16 cellular contexts compared by ENCODE assay signal in genomic region chr12:109720152-109720855, GRCh38. TPM values are rescaled to one million over a fixed set of nuclear protein-coding genes. Genes with fewer than 3 reads are reported as not detected.
A peak's percentile ranks its signal among the peaks of the same experiment; 100 is the strongest.
DNase-seq lines count a peak whose midpoint lies in the region; ATAC-seq, FAIRE-seq and TF ChIP-seq lines count a peak whose summit lies in the region.
"Had no signal": no experiment of that assay in that cellular context is flagged by ENCODE, and none has a peak within 500 bp of the region (broad histone marks: within the 10 kb centered on the region; RNA-seq: fewer than 3 reads in every experiment).

No MANE protein-coding gene starts in this region.

- DNase-seq in SHP77 (lab: John Stamatoyannopoulos, UW) = peak; percentile 18 to 70
- no peak for DNase-seq in SHP77 treated with DMSO at 0.1 percent for 48 hours (lab: John Stamatoyannopoulos, UW)
- no peak for DNase-seq in H1 (ENCODE audit: low read depth in 1 of 2, low spot score in 2 of 2)
- DNase-seq in myocyte (ENCODE audit: low read depth) = peak; percentile 72
- no peak for DNase-seq in effector memory CD4-positive, alpha-beta T cell
- no peak for DNase-seq in HAP-1 (ENCODE audit: low spot score in 2 of 2)
- DNase-seq: activated CD4-positive, alpha-beta T cell treated with anti-CD3 and anti-CD28 coated beads, Interleukin-2, amount 50 U/mL, for 1 hour; activated gamma-delta T cell treated with Interleukin-2 at 50 U/mL for 16 hours; naive thymus-derived CD4-positive, alpha-beta T cell; NCI-H1694 treated with DMSO at 0.1 percent for 48 hours; PC-9; stimulated activated CD4-positive, alpha-beta T cell treated with anti-CD3 and anti-CD28 coated beads, Interleukin-15, amount 100 ng/mL, for 24 hours; T-helper 2 cell had no signal

- CTCF ChIA-PET in H1 (lab: Charles Lee; ENCODE audit: partially characterized antibody) = interaction anchor here (0.7 to 7.4 kb wide), 24 partner anchors 8 to 186 kb away, joined by 3 to 64 read pairs (median 4); no protein-coding TSS in a partner anchor

- H2AFZ ChIP-seq in H1 (ENCODE audit: low read length) = no peak overlapping the region
- H2AFZ ChIP-seq: PC-9 had no signal

- H3K9me3 ChIP-seq in H1 (ENCODE audit: insufficient read depth in 2 of 2, low read depth in 1 of 2, low read length in 1 of 2) (no peaks in the 10 kb centered on the region), HAP-1 (no peaks in the 10 kb centered on the region)
- H3K9me3 ChIP-seq in effector memory CD4-positive, alpha-beta T cell (ENCODE audit: control insufficient read depth, low read length) = no peaks in the 10 kb centered on the region
- H3K9me3 ChIP-seq: vagina had no signal

- no peak overlapping the region for H4K8ac ChIP-seq in H1 (ENCODE audit: extremely low read depth, insufficient read depth, low read length)

- no peaks in the 10 kb centered on the region for H3K79me2 ChIP-seq in H1 (ENCODE audit: control insufficient read depth in 1 of 2, insufficient read depth in 2 of 2, low read length in 2 of 2)

- H3K4me3 ChIP-seq in H1 (ENCODE audit: extremely low read depth in 1 of 4, insufficient read depth in 2 of 4, low read depth in 3 of 4, low read length in 4 of 4) (no peak overlapping the region), HAP-1 (no peak overlapping the region)
- no peak overlapping the region for H3K4me3 ChIP-seq in effector memory CD4-positive, alpha-beta T cell (ENCODE audit: insufficient read depth, low read depth, low read length, poor library complexity, severe bottlenecking)
- H3K4me3 ChIP-seq: PC-9, vagina had no signal

- no peak overlapping the region for H3K23ac ChIP-seq in H1 (ENCODE audit: insufficient read length)

- FAIRE-seq in H1 (lab: Jason Lieb, UNC) = no peak

- POLR2A ChIA-PET in H1 (lab: Charles Lee; ENCODE audit: partially characterized antibody) = interaction anchor here (1.2 to 2.0 kb wide), 3 partner anchors 14 to 34 kb away, joined by 3 to 7 read pairs (median 6); no protein-coding TSS in a partner anchor

- no peaks in the 10 kb centered on the region for H3K79me1 ChIP-seq in H1 (ENCODE audit: low read depth, low read length)

- H4K5ac ChIP-seq in H1 (ENCODE audit: insufficient read length, low read depth, low read length) = no peak overlapping the region

- no peak overlapping the region for H3K27ac ChIP-seq in H1 (ENCODE audit: low read depth, low read length)
- no peak overlapping the region for H3K27ac ChIP-seq in effector memory CD4-positive, alpha-beta T cell (ENCODE audit: insufficient read depth, low read length, poor library complexity, severe bottlenecking)
- H3K27ac ChIP-seq: PC-9, vagina had no signal

- no peak for TF ChIP-seq EP300 in H1 (IDR thresholded peaks at IDR 0.05; ENCODE audit: borderline replicate concordance in 1 of 2, low read depth in 2 of 2, low read length in 2 of 2)

- ATAC-seq in GM18873 (IDR thresholded peaks at IDR 0.05; ENCODE audit: low FRiP score, unreplicated experiment) (no peak), GM21825 (IDR thresholded peaks at IDR 0.05; ENCODE audit: unreplicated experiment) (no peak)
- ATAC-seq: naive thymus-derived CD4-positive, alpha-beta T cell had no signal

- H3K4ac ChIP-seq in H1 (replicated peaks; ENCODE audit: insufficient read length, low read depth, low read length) = no peak overlapping the region

- no peak overlapping the region for H3K56ac ChIP-seq in H1 (replicated peaks; ENCODE audit: insufficient read length, low read depth, low read length)

- no peak for TF ChIP-seq RAD21 in H1 (IDR thresholded peaks at IDR 0.05 in 1 of 2, conservative IDR thresholded peaks at IDR 0.05 in 1 of 2; ENCODE audit: low read depth in 2 of 2, low read length in 2 of 2)

- 0 out of 2 replicates have a peak, but pooled peaks cover 2% of the 10 kb centered on the region for H3K23me2 ChIP-seq in H1 (ENCODE audit: low read depth, low read length)

- H2BK5ac ChIP-seq in H1 (ENCODE audit: low read depth, low read length) = no peak overlapping the region; the same call in 1 of the 2 replicates

- no peak for TF ChIP-seq CTCF in H1 (IDR thresholded peaks at IDR 0.05; ENCODE audit: control extremely low read depth in 1 of 3, insufficient read depth in 1 of 3, low read depth in 1 of 3, low read length in 3 of 3)

- H3K18ac ChIP-seq in H1 (ENCODE audit: extremely low read depth, low read length) = no peak overlapping the region; the same call in 1 of the 2 replicates

- H2BK120ac ChIP-seq in H1 (replicated peaks; ENCODE audit: low read depth, low read length) = no peak overlapping the region

- no peak overlapping the region for H3K9ac ChIP-seq in H1 (replicated peaks in 1 of 4; ENCODE audit: extremely low read depth in 1 of 4, low read depth in 3 of 4, low read length in 3 of 4)

- no peak overlapping the region; a peak in 1 of 4 replicates for H3K4me2 ChIP-seq in H1 (ENCODE audit: insufficient read depth in 1 of 2, low read depth in 2 of 2, low read length in 2 of 2)
- H3K4me2 ChIP-seq: PC-9 had no signal

- H3K36me3 ChIP-seq in H1 (ENCODE audit: control insufficient read depth in 2 of 4, insufficient read depth in 4 of 4, low read length in 3 of 4) = no peaks in the 10 kb centered on the region
- no peaks in the 10 kb centered on the region for H3K36me3 ChIP-seq in effector memory CD4-positive, alpha-beta T cell (ENCODE audit: control insufficient read depth, insufficient read depth, low read length)
- H3K36me3 ChIP-seq in HAP-1 (replicated peaks) = no peaks in the 10 kb centered on the region
- H3K36me3 ChIP-seq: vagina had no signal

- peaks cover 2 to 10% of the 10 kb centered on the region in 2 experiments for H4K20me1 ChIP-seq in H1 (replicated peaks in 1 of 2; ENCODE audit: control insufficient read depth in 1 of 2, insufficient read depth in 2 of 2, low read length in 2 of 2)

- no peak overlapping the region for H4K91ac ChIP-seq in H1 (replicated peaks; ENCODE audit: insufficient read length, low read length)

- H3K4me1 ChIP-seq in H1 (replicated peaks in 1 of 4; ENCODE audit: control insufficient read depth in 3 of 4, insufficient read depth in 4 of 4, low read length in 3 of 4) (peaks cover 0 to 30% (median 12%) of the 10 kb centered on the region in 4 experiments; a peak in 6 of 7 replicates), HAP-1 (no peaks in the 10 kb centered on the region)
- H3K4me1 ChIP-seq in effector memory CD4-positive, alpha-beta T cell (ENCODE audit: control insufficient read depth, insufficient read depth, low read length, poor library complexity, severe bottlenecking) = no peaks in the 10 kb centered on the region

- no peak overlapping the region for H2BK20ac ChIP-seq in H1 (ENCODE audit: low read length)

- H2BK12ac ChIP-seq in H1 (ENCODE audit: low read depth, low read length) = 0 out of 2 replicates have a peak overlapping the region, but pooled peaks have one; percentile 39

- H3K27me3 ChIP-seq in H1 (replicated peaks in 1 of 4; ENCODE audit: control insufficient read depth in 3 of 4, extremely low read depth in 1 of 4, insufficient read depth in 3 of 4, low read length in 3 of 4) (peaks cover 1 to 32% (median 30%) of the 10 kb centered on the region in 4 experiments), HAP-1 (ENCODE audit: low read depth) (no peaks in the 10 kb centered on the region)
- H3K27me3 ChIP-seq in effector memory CD4-positive, alpha-beta T cell (replicated peaks; ENCODE audit: control insufficient read depth, insufficient read depth, low read length, poor library complexity, severe bottlenecking) = peaks cover 3% of the 10 kb centered on the region
- H3K27me3 ChIP-seq: vagina had no signal

- no peak overlapping the region for H2AK5ac ChIP-seq in H1 (ENCODE audit: low read depth, low read length)

- H2BK15ac ChIP-seq in H1 (ENCODE audit: low read length) = no peak overlapping the region

- TF ChIP-seq POLR2A in H1 (IDR thresholded peaks at IDR 0.05; ENCODE audit: control extremely low read depth in 1 of 2, low read depth in 2 of 2, low read length in 2 of 2) = no peak

- WGBS in H1 (ENCODE audit: extremely low coverage in 1 of 2, insufficient coverage in 1 of 2, insufficient read length in 1 of 2, insufficient replicate concordance in 2 of 2, low coverage in 1 of 2, low lambda C conversion rate in 2 of 2, missing lambda C conversion rate in 1 of 2), 2 experiments = 87% methylated on average over 12 of the region's 12 CpGs; no CpG with 5 or more reads in 1 of the 2 experiments

- no peak overlapping the region for H3K14ac ChIP-seq in H1 (ENCODE audit: insufficient read length)

- in situ Hi-C loops in HAP-1 (cut with MboI; ENCODE audit: low sequenced_read_pairs) = no loop called here

TF ChIP-seq in H1, 55 proteins besides CTCF, POLR2A, EP300 and RAD21:
- no peak for TF ChIP-seq NANOG (IDR thresholded peaks at IDR 0.05; ENCODE audit: insufficient read depth, low read depth, low read length, poor library complexity, severe bottlenecking)

RNA-seq across cellular contexts. Expression of gene FAM222A, which starts 6.7 kb away (rescaled TPM):
- total RNA-seq in H1 (2021; fragmentation: NEBNext Ultra II Directional; extraction: Animal tissue kit (Norgen Biotek cat#: 25700)) = 1.1 and 1.5 TPM in 2 replicates
- 0.94 and 1.6 TPM in 2 replicates for polyA plus RNA-seq in H1 (2011; rRNA removed)
- polyA plus RNA-seq in H1 (2011; cell fraction: cytosol; rRNA removed) = 0.85 TPM
- polyA plus RNA-seq in H1 (2011; cell fraction: nucleus; rRNA removed) = 0.93 TPM
- polyA plus RNA-seq in H1 (2012, experiment 1 of 2) = 0.81 to 1.1 TPM (median 0.88 TPM) in 4 replicates
- 0.91 TPM for polyA plus RNA-seq in H1 (2012, experiment 2 of 2)
- 1.1 TPM for polyA plus RNA-seq in H1 (2013, experiment 1 of 2)
- 1.1 TPM for polyA plus RNA-seq in H1 (2013, experiment 2 of 2)
- 0.61 and 0.95 TPM in 2 replicates for polyA minus RNA-seq in H1 (2011; rRNA and poly(A)+ RNA removed)
- 1.9 TPM for polyA minus RNA-seq in H1 (2011; cell fraction: cytosol; rRNA and poly(A)+ RNA removed)
- polyA minus RNA-seq in H1 (2011; cell fraction: nucleus; rRNA and poly(A)+ RNA removed) = 2.7 TPM
- 5.7 and 9.1 TPM in 2 replicates for total RNA-seq in myocyte
- polyA plus RNA-seq in myocyte (2012) = 1.9 TPM

Comparison
In these comparisons a context has a peak if more than half of its experiments do, and no peak if none do; other contexts are left out.
1. DNase-seq: peak in SHP77 (2 of 2) and myocyte (single experiment); none in SHP77 treated with DMSO at 0.1 percent for 48 hours (single experiment), H1 (0 of 2), effector memory CD4-positive, alpha-beta T cell (0 of 3) and HAP-1 (0 of 2).